In genomic region chr13:51814825-51815650, GRCh38 we compare ENCODE assay signal across 8 cellular contexts. TPM values are rescaled to one million over a fixed set of nuclear protein-coding genes. Genes with fewer than 3 reads are reported as not detected.
DNase-seq lines count a peak whose midpoint lies in the region; ATAC-seq and TF ChIP-seq lines count a peak whose summit lies in the region.

No MANE protein-coding gene starts in this region.

- peak overlapping the region; percentile 66 for H3K4me2 ChIP-seq in DND-41 (ENCODE audit: insufficient read depth, low read length)
- H3K4me2 ChIP-seq in OCI-LY1 (ENCODE audit: low read length), result peak overlapping the region; percentile 62
- H3K4me2 ChIP-seq in neural progenitor cell, result no peak overlapping the region

- peak overlapping the region; percentile 71 for H2AFZ ChIP-seq in DND-41 (ENCODE audit: low read depth, low read length)
- peak overlapping the region; percentile 49; the same call in 1 of the 2 replicates for H2AFZ ChIP-seq in OCI-LY1 (ENCODE audit: low read length)
- H2AFZ ChIP-seq in neural progenitor cell (replicated peaks), result peak overlapping the region; percentile 92

- no peaks in the 10 kb centered on the region for H3K27me3 Mint-ChIP-seq in activated T-cell treated with anti-CD3 and anti-CD28 coated beads, Interleukin-2, amount 50 U/mL, for 4 hours (ENCODE audit: low read depth)
- H3K27me3 Mint-ChIP-seq in neural progenitor cell (ENCODE audit: insufficient read depth, low read depth), result peaks cover 2% of the 10 kb centered on the region

- ATAC-seq in DND-41 (ENCODE audit: insufficient read depth, low read depth), result peak; percentile 93
- peak; percentile 59 for ATAC-seq in HG03565 (IDR thresholded peaks at IDR 0.05; ENCODE audit: unreplicated experiment)
- peak; percentile 49 to 67 for ATAC-seq in activated T-cell treated with anti-CD3 and anti-CD28 coated beads, Interleukin-2, amount 50 U/mL, for 4 hours

- H3F3A ChIP-seq in OCI-LY1 (ENCODE audit: insufficient read depth, low read length) (no peaks in the 10 kb centered on the region), neural progenitor cell (ENCODE audit: low read depth) (no peaks in the 10 kb centered on the region)

- no peaks in the 10 kb centered on the region for H3K9me3 Mint-ChIP-seq in activated T-cell treated with anti-CD3 and anti-CD28 coated beads, Interleukin-2, amount 50 U/mL, for 4 hours
- H3K9me3 Mint-ChIP-seq in neural progenitor cell, result peaks cover 2% of the 10 kb centered on the region

- TF ChIP-seq CTCF in DND-41 (IDR thresholded peaks at IDR 0.05; ENCODE audit: borderline replicate concordance, extremely low read depth, low read length, poor library complexity, severe bottlenecking) (peak; percentile 97), GM20000 (IDR thresholded peaks at IDR 0.05; ENCODE audit: extremely low read depth, missing control alignments) (peak; percentile 82), OCI-LY1 (IDR thresholded peaks at IDR 0.05; ENCODE audit: low read length) (peak; percentile 91), neural progenitor cell (IDR thresholded peaks at IDR 0.05) (peak; percentile 88), tibial artery (IDR thresholded peaks at IDR 0.05) (peak; percentile 73 to 76)

- H3K27me3 ChIP-seq in DND-41 (ENCODE audit: insufficient read depth, low read length, poor library complexity), result peaks cover 6% of the 10 kb centered on the region
- no peaks in the 10 kb centered on the region for H3K27me3 ChIP-seq in OCI-LY1 (ENCODE audit: insufficient read depth, low read length)
- no peaks in the 10 kb centered on the region for H3K27me3 ChIP-seq in neural progenitor cell
- no peaks in the 10 kb centered on the region for H3K27me3 ChIP-seq in tibial artery

- H3K4me1 Mint-ChIP-seq in activated T-cell treated with anti-CD3 and anti-CD28 coated beads, Interleukin-2, amount 50 U/mL, for 4 hours (ENCODE audit: low read depth), result peaks cover 76% of the 10 kb centered on the region
- H3K4me1 Mint-ChIP-seq in neural progenitor cell, result peaks cover 21% of the 10 kb centered on the region

- no peaks in the 10 kb centered on the region for H3K9me3 ChIP-seq in DND-41 (ENCODE audit: insufficient read depth, low read length, severe bottlenecking)
- H3K9me3 ChIP-seq in OCI-LY1 (ENCODE audit: low read length), result no peaks in the 10 kb centered on the region
- H3K9me3 ChIP-seq in neural progenitor cell (ENCODE audit: low read depth), result no peaks in the 10 kb centered on the region
- no peaks in the 10 kb centered on the region for H3K9me3 ChIP-seq in tibial artery

- peak overlapping the region in 1 of 2 experiments; percentile 40; a peak in 2 of 4 replicates for H3K4me3 ChIP-seq in DND-41 (ENCODE audit: low read depth in 1 of 2, low read length in 2 of 2)
- peak overlapping the region; percentile 32 for H3K4me3 ChIP-seq in OCI-LY1 (ENCODE audit: low read depth, low read length, poor library complexity, severe bottlenecking)
- no peak overlapping the region for H3K4me3 ChIP-seq in neural progenitor cell
- peak overlapping the region in 1 of 2 donors; percentile 29 for H3K4me3 ChIP-seq in tibial artery

- no peaks in the 10 kb centered on the region for H4K20me1 ChIP-seq in DND-41 (ENCODE audit: insufficient read depth, low read length)
- H4K20me1 ChIP-seq in OCI-LY1 (ENCODE audit: insufficient read depth, low read length), result no peaks in the 10 kb centered on the region
- no peaks in the 10 kb centered on the region for H4K20me1 ChIP-seq in neural progenitor cell (ENCODE audit: low read depth)

- H3K27ac ChIP-seq in DND-41 (ENCODE audit: low read length) (peak overlapping the region; percentile 32; the same call in 1 of the 2 replicates), OCI-LY1 (ENCODE audit: low read depth, low read length, poor library complexity, severe bottlenecking) (peak overlapping the region; percentile 65), neural progenitor cell (no peak overlapping the region), tibial artery (no peak overlapping the region)

- H3K4me1 ChIP-seq in DND-41 (ENCODE audit: insufficient read depth, low read length) (peaks cover 9% of the 10 kb centered on the region), OCI-LY1 (ENCODE audit: insufficient read depth, low read length, severe bottlenecking) (peaks cover 69% of the 10 kb centered on the region), neural progenitor cell (no peaks in the 10 kb centered on the region), tibial artery (peaks cover 0 to 22% (median 12%) of the 10 kb centered on the region in 4 donors)

- peak; percentile 72 for DNase-seq in DND-41
- DNase-seq in GM20000 (ENCODE audit: low spot score), result peak; percentile 77
- peak; percentile 71 for DNase-seq in activated T-cell treated with anti-CD3 and anti-CD28 coated beads, Interleukin-2, amount 50 U/mL, for 4 hours
- DNase-seq in fibroblast of peridontal ligament (ENCODE audit: extremely low read depth), result peak; percentile 54
- DNase-seq in neural progenitor cell (ENCODE audit: low spot score), result peak; percentile 76
- DNase-seq in tibial artery, result peak in 1 of 2 donors; percentile 41

- H3K36me3 ChIP-seq in DND-41 (ENCODE audit: insufficient read depth, low read length) (no peaks in the 10 kb centered on the region), OCI-LY1 (ENCODE audit: insufficient read depth, low read length) (no peaks in the 10 kb centered on the region), neural progenitor cell (no peaks in the 10 kb centered on the region), tibial artery (no peaks in the 10 kb centered on the region)

- H3K9me2 ChIP-seq in OCI-LY1 (ENCODE audit: low read depth, low read length), result no peaks in the 10 kb centered on the region

- no peak overlapping the region for H3K27ac Mint-ChIP-seq in neural progenitor cell

- peak overlapping the region; percentile 19; the same call in 1 of the 2 replicates for H3K9ac ChIP-seq in DND-41 (ENCODE audit: low read depth, low read length)
- H3K9ac ChIP-seq in OCI-LY1 (ENCODE audit: low read length), result peak overlapping the region; percentile 43; the same call in 1 of the 2 replicates
- no peak overlapping the region for H3K9ac ChIP-seq in neural progenitor cell

- H3K79me2 ChIP-seq in DND-41 (ENCODE audit: insufficient read depth, low read length) (no peaks in the 10 kb centered on the region), OCI-LY1 (ENCODE audit: insufficient read depth, low read length) (no peaks in the 10 kb centered on the region), neural progenitor cell (ENCODE audit: low read depth) (no peaks in the 10 kb centered on the region)

- H3K36me3 Mint-ChIP-seq in activated T-cell treated with anti-CD3 and anti-CD28 coated beads, Interleukin-2, amount 50 U/mL, for 4 hours (ENCODE audit: insufficient read depth), result peaks cover 7% of the 10 kb centered on the region
- no peaks in the 10 kb centered on the region for H3K36me3 Mint-ChIP-seq in neural progenitor cell

- intact Hi-C loops in tibial artery (cut with DNase I; ENCODE audit: low total_unique reads), result loop anchor here (5.0 kb wide), 1 partner anchor 312 kb away; the partner anchor contains the start of gene NEK5

- peak overlapping the region; percentile 51 for H3K4me3 Mint-ChIP-seq in activated T-cell treated with anti-CD3 and anti-CD28 coated beads, Interleukin-2, amount 50 U/mL, for 4 hours
- no peak overlapping the region for H3K4me3 Mint-ChIP-seq in neural progenitor cell

RNA-seq across cellular contexts. Expression of gene DHRS12, which starts 11.1 kb away (rescaled TPM):
- total RNA-seq in activated T-cell treated with anti-CD3 and anti-CD28 coated beads, Interleukin-2, amount 50 U/mL, for 4 hours, result 1 to 10 TPM; 3.5 to 4.1 (median 3.6) TPM
- total RNA-seq in neural progenitor cell (ENCODE audit: low replicate concordance), result 5.2 and 7.6 TPM in 2 replicates

RNA-seq across cellular contexts. Expression of gene TMEM272, which starts 29.9 kb away (rescaled TPM):
- total RNA-seq in activated T-cell treated with anti-CD3 and anti-CD28 coated beads, Interleukin-2, amount 50 U/mL, for 4 hours, result under 1 TPM; 0.11 to 0.24 (median 0.18) TPM
- total RNA-seq in neural progenitor cell (ENCODE audit: low replicate concordance), result 0.15 TPM in 1 of 2 replicates, not detected in the other

RNA-seq across cellular contexts. Expression of gene CCDC70, which starts 46.7 kb away (rescaled TPM):
- total RNA-seq in activated T-cell treated with anti-CD3 and anti-CD28 coated beads, Interleukin-2, amount 50 U/mL, for 4 hours, result not detected
- total RNA-seq in neural progenitor cell (ENCODE audit: low replicate concordance), result not detected in 2 replicates

Comparison
In these comparisons a context has a peak if more than half of its experiments do, and no peak if none do; other contexts are left out.
1. H3K27ac ChIP-seq: peak in DND-41 (single experiment) and OCI-LY1 (single experiment); none in neural progenitor cell (single experiment) and tibial artery (0 of 2).
2. Peak in every context shown above with its lines, with median percentiles within 50 percentile points of each other: ATAC-seq, H2AFZ ChIP-seq and CTCF ChIP-seq.